In genomic region chr11:1484061-1484671, GRCh38 we compare ENCODE assay signal across 28 cellular contexts. TPM values are rescaled to one million over a fixed set of nuclear protein-coding genes. Genes with fewer than 3 reads are reported as not detected.
DNase-seq lines count a peak whose midpoint lies in the region; ATAC-seq and TF ChIP-seq lines count a peak whose summit lies in the region.
"Had no signal": no experiment of that assay in that cellular context is flagged by ENCODE, and none has a peak within 500 bp of the region (broad histone marks: within the 10 kb centered on the region; RNA-seq: fewer than 3 reads in every experiment).

No MANE protein-coding gene starts in this region.

- peak overlapping the region; percentile 89 to 96 (median 92) for H3K27ac ChIP-seq in esophagus muscularis mucosa (replicated peaks in 1 of 4)
- H3K27ac ChIP-seq in osteoblast (ENCODE audit: low read depth, low read length): no peak overlapping the region
- peak overlapping the region; percentile 15 for H3K27ac ChIP-seq in suprapubic skin
- H3K27ac ChIP-seq: A549, neutrophil, WERI-Rb-1 had no signal

- DNase-seq in BE2C (peak; percentile 3), esophagus muscularis mucosa (ENCODE audit: extremely low spot score) (no peak), osteoblast (ENCODE audit: insufficient read length, low spot score, missing footprints) (peak; percentile 85), suprapubic skin (ENCODE audit: low spot score in 2 of 2) (peak in 1 of 2 donors; percentile 49), iPS-NIHi7 (ENCODE audit: extremely low spot score) (no peak), SKM-1 (lab: John Stamatoyannopoulos, UW; ENCODE audit: unreplicated experiment) (no peak)
- no peak for DNase-seq in activated effector memory CD4-positive, alpha-beta T cell treated with Interleukin-2 at 50 U/mL for 16 hours
- DNase-seq: activated CD4-positive, alpha-beta T cell treated with anti-CD3 and anti-CD28 coated beads for 48 hours; activated gamma-delta T cell treated with Interleukin-2 at 50 U/mL for 16 hours; activated naive CD8-positive, alpha-beta T cell treated with anti-CD3 and anti-CD28 coated beads, Interleukin-2, amount 50 U/mL, for 24 hours; activated T-cell treated with anti-CD3 and anti-CD28 coated beads, Interleukin-2, amount 50 U/mL, for 1 hour; AML-193; CD8-positive, alpha-beta T cell; EL; Kasumi-1; mesenchymal stem cell; MV-4-11; NCI-H146; NCI-H510A; PC-3; stimulated activated CD4-positive, alpha-beta T cell treated with anti-CD3 and anti-CD28 coated beads, Interleukin-2, amount 100 ng/mL, for 24 hours; WERI-Rb-1 had no signal

- H3K9me3 ChIP-seq in BE2C (no peaks in the 10 kb centered on the region), esophagus muscularis mucosa (no peaks in the 10 kb centered on the region), osteoblast (ENCODE audit: low read depth, low read length) (no peaks in the 10 kb centered on the region), suprapubic skin (no peaks in the 10 kb centered on the region)
- H3K9me3 ChIP-seq: A549, heart left ventricle, neutrophil had no signal

- TF ChIP-seq POLR2A in esophagus muscularis mucosa (IDR thresholded peaks at IDR 0.05; ENCODE audit: low read depth): no peak
- no peak for TF ChIP-seq POLR2A in suprapubic skin (IDR thresholded peaks at IDR 0.05)

- no peak overlapping the region for H2AFZ ChIP-seq in osteoblast (ENCODE audit: low read length)
- H2AFZ ChIP-seq: GM23338 had no signal

- intact Hi-C loops in esophagus muscularis mucosa (cut with DNase I): no loop called here

- H3K4me3 ChIP-seq in BE2C (ENCODE audit: low read depth, low read length): no peak overlapping the region
- H3K4me3 ChIP-seq in esophagus muscularis mucosa: peak overlapping the region; percentile 38 to 61 (median 52)
- no peak overlapping the region for H3K4me3 ChIP-seq in osteoblast (ENCODE audit: insufficient read depth, low read length)
- no peak overlapping the region for H3K4me3 ChIP-seq in suprapubic skin
- H3K4me3 ChIP-seq: A549, GM23338, smooth muscle cell had no signal

- no peak for TF ChIP-seq CTCF in BE2C (IDR thresholded peaks at IDR 0.05; ENCODE audit: low read depth, low read length)
- TF ChIP-seq CTCF in esophagus muscularis mucosa (IDR thresholded peaks at IDR 0.05): no peak
- TF ChIP-seq CTCF in osteoblast (IDR thresholded peaks at IDR 0.05; ENCODE audit: extremely low read depth, low read depth, low read length): no peak
- no peak for TF ChIP-seq CTCF in suprapubic skin (IDR thresholded peaks at IDR 0.05)

- peaks cover 65% of the 10 kb centered on the region for H4K20me1 ChIP-seq in osteoblast (ENCODE audit: insufficient read depth, low read length)

- 100% methylated on average over 4 of the region's 17 CpGs for WGBS in esophagus muscularis mucosa
- WGBS in suprapubic skin: 92% methylated on average over 13 of the region's 17 CpGs

- peaks cover 48% of the 10 kb centered on the region for H3K79me2 ChIP-seq in osteoblast (ENCODE audit: insufficient read depth, low read length)

- no peak overlapping the region for H3K4me2 ChIP-seq in osteoblast (ENCODE audit: insufficient read depth, low read length)
- H3K4me2 ChIP-seq: A549, GM23338, smooth muscle cell had no signal

- H3K27me3 ChIP-seq in BE2C (no peaks in the 10 kb centered on the region), esophagus muscularis mucosa (no peaks in the 10 kb centered on the region), osteoblast (ENCODE audit: insufficient read depth, low read length) (no peaks in the 10 kb centered on the region), suprapubic skin (no peaks in the 10 kb centered on the region)
- H3K27me3 ChIP-seq: heart left ventricle, neutrophil had no signal

- H3K36me3 ChIP-seq in BE2C: no peaks in the 10 kb centered on the region
- H3K36me3 ChIP-seq in esophagus muscularis mucosa: peaks cover 13 to 19% (median 16%) of the 10 kb centered on the region in 4 donors
- H3K36me3 ChIP-seq in osteoblast (ENCODE audit: insufficient read depth, low read length): no peaks in the 10 kb centered on the region
- H3K36me3 ChIP-seq in suprapubic skin: peaks cover 17% of the 10 kb centered on the region
- H3K36me3 ChIP-seq: WERI-Rb-1 had no signal

- no peaks in the 10 kb centered on the region for H3K4me1 ChIP-seq in BE2C
- peaks cover 99 to 100% (median 100%) of the 10 kb centered on the region in 4 donors for H3K4me1 ChIP-seq in esophagus muscularis mucosa
- peaks cover 4% of the 10 kb centered on the region for H3K4me1 ChIP-seq in osteoblast (ENCODE audit: insufficient read depth, low read length)
- H3K4me1 ChIP-seq in suprapubic skin: peaks cover 67% of the 10 kb centered on the region
- H3K4me1 ChIP-seq: A549 had no signal

- TF ChIP-seq EP300 in esophagus muscularis mucosa (IDR thresholded peaks at IDR 0.05) (no peak), suprapubic skin (IDR thresholded peaks at IDR 0.05) (no peak)

- no peak for ATAC-seq in HG03457 (IDR thresholded peaks at IDR 0.05; ENCODE audit: unreplicated experiment)
- ATAC-seq: activated naive CD8-positive, alpha-beta T cell treated with anti-CD3 and anti-CD28 coated beads, Interleukin-2, amount 50 U/mL, for 24 hours; CD8-positive, alpha-beta T cell; PC-3 had no signal

RNA-seq across cellular contexts. Expression of gene MOB2, which starts 2.4 kb away (rescaled TPM):
- polyA plus RNA-seq in BE2C (2012; ENCODE audit: insufficient read depth, insufficient read length, low read depth): 46.1 TPM
- total RNA-seq in esophagus muscularis mucosa (100 to 1,000 TPM in 2 of 4 donors, 10 to 100 TPM in 2; 66.6 to 115 (median 89.5) TPM), osteoblast (28.2 and 29.8 TPM in 2 replicates), suprapubic skin (100 to 1,000 TPM in 1 of 4 donors, 10 to 100 TPM in 3; 63.8 to 104 (median 95.8) TPM)

Comparison
In these comparisons a context has a peak if more than half of its experiments do, and no peak if none do; other contexts are left out.
1. DNase-seq: peak in BE2C (single experiment) and osteoblast (single experiment); none in esophagus muscularis mucosa (single experiment), activated effector memory CD4-positive, alpha-beta T cell treated with Interleukin-2 at 50 U/mL for 16 hours (single experiment), iPS-NIHi7 (single experiment) and SKM-1 (single experiment).
2. H3K4me3 ChIP-seq: peak in esophagus muscularis mucosa (4 of 4); none in BE2C (single experiment), osteoblast (single experiment) and suprapubic skin (single experiment).